In genomic region chr7:132400667-132401142, GRCh38 we compare ENCODE assay signal across 1 cellular context.
TF ChIP-seq lines count a peak whose summit lies in the region.

No MANE protein-coding gene starts in this region.

TF ChIP-seq in GM23338, 12 proteins besides CTCF, POLR2A, EP300 and RAD21 (continued from another document):
- TF ChIP-seq ZNF462 (CRISPR knock-in tag; IDR thresholded peaks at IDR 0.05) = no peak
- no peak for TF ChIP-seq POLR2AphosphoS5 (IDR thresholded peaks at IDR 0.05; ENCODE audit: low read depth)
- no peak for TF ChIP-seq JUNB (IDR thresholded peaks at IDR 0.05; ENCODE audit: unreplicated experiment)
- TF ChIP-seq STAT1 (IDR thresholded peaks at IDR 0.05; ENCODE audit: unreplicated experiment) = no peak
- TF ChIP-seq EZH2 (IDR thresholded peaks at IDR 0.05; ENCODE audit: low read depth, unreplicated experiment) = no peak
- TF ChIP-seq EZH2phosphoT487 (IDR thresholded peaks at IDR 0.05; ENCODE audit: unreplicated experiment) = no peak
- TF ChIP-seq NANOG (IDR thresholded peaks at IDR 0.05; ENCODE audit: borderline replicate concordance) = no peak
- no peak for TF ChIP-seq ZNF331 (CRISPR knock-in tag; IDR thresholded peaks at IDR 0.05; ENCODE audit: low read depth)
- no peak for TF ChIP-seq ZNF114 (CRISPR knock-in tag; IDR thresholded peaks at IDR 0.05)
- TF ChIP-seq REST (IDR thresholded peaks at IDR 0.05; ENCODE audit: unreplicated experiment) = no peak
